1 cellular context compared by ENCODE assay signal in the genomic region with DNA sequence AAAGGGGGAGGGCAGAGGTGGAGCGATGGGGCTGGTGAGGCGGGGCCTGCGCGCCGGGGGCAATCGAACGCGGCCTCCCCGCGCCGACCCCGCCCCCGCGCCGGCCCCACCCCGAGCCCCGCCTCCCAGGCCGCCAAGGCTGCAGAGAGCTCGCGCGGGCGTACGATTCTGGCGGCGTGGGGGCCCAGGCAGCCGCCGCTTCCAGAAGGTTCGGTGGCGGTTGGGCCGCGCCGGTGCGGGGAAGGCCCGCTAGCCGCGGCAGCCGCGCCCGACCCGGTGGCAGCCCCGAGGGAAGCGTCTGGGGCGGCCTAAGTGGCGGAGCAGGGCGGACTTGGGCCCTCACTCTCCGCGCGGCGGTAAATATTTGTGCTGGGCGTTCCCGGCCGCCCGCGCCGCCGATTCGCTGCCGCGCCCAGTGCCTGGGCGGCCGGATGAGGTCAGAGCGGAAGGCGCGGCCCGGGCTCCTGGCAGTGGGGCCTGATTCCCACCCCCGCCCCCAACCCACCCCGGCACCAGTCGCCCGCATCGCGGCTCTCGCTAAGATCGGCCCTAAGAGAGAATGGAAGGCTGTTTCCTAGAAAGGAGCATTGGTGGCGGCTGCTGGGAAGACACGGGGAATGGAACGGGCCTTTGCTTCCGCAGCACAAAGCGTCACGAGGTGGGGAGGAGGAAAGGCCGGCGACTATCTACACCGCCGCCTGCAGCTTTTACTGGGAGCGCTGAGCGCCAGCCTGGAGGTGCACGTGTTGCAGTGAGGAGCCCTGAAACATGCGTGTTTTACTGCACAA.
TF ChIP-seq lines count a peak whose summit lies in the region.

A gene with protein sequence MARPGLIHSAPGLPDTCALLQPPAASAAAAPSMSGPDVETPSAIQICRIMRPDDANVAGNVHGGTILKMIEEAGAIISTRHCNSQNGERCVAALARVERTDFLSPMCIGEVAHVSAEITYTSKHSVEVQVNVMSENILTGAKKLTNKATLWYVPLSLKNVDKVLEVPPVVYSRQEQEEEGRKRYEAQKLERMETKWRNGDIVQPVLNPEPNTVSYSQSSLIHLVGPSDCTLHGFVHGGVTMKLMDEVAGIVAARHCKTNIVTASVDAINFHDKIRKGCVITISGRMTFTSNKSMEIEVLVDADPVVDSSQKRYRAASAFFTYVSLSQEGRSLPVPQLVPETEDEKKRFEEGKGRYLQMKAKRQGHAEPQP (minus strand): TSS at position 368 of the 788 bp plus-strand sequence. CDS start 368 bp downstream, outside the sequence.

TF ChIP-seq in HEK293, 187 proteins besides CTCF, POLR2A, EP300 and RAD21 (continued from another document and continues in another):
- TF ChIP-seq, protein P1, sequence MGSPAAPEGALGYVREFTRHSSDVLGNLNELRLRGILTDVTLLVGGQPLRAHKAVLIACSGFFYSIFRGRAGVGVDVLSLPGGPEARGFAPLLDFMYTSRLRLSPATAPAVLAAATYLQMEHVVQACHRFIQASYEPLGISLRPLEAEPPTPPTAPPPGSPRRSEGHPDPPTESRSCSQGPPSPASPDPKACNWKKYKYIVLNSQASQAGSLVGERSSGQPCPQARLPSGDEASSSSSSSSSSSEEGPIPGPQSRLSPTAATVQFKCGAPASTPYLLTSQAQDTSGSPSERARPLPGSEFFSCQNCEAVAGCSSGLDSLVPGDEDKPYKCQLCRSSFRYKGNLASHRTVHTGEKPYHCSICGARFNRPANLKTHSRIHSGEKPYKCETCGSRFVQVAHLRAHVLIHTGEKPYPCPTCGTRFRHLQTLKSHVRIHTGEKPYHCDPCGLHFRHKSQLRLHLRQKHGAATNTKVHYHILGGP (tag by site-specific recombination; IDR thresholded peaks at IDR 0.05): peak; percentile 84
- 0 out of 2 replicates have a peak, but pooled peaks have one; percentile 13 for TF ChIP-seq WT1 (tag by site-specific recombination; IDR thresholded peaks at IDR 0.05)
- TF ChIP-seq, protein P2, sequence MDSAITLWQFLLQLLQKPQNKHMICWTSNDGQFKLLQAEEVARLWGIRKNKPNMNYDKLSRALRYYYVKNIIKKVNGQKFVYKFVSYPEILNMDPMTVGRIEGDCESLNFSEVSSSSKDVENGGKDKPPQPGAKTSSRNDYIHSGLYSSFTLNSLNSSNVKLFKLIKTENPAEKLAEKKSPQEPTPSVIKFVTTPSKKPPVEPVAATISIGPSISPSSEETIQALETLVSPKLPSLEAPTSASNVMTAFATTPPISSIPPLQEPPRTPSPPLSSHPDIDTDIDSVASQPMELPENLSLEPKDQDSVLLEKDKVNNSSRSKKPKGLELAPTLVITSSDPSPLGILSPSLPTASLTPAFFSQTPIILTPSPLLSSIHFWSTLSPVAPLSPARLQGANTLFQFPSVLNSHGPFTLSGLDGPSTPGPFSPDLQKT (IDR thresholded peaks at IDR 0.05; ENCODE audit: borderline replicate concordance, low read depth, low read length): no peak
- TF ChIP-seq ZNF132 (tag by site-specific recombination; IDR thresholded peaks at IDR 0.05; ENCODE audit: borderline replicate concordance): no peak
- no peak for TF ChIP-seq ZNF529 (tag by site-specific recombination; IDR thresholded peaks at IDR 0.05; ENCODE audit: insufficient replicate concordance)
- no peak for TF ChIP-seq ZNF221 (tag by site-specific recombination; IDR thresholded peaks at IDR 0.05; ENCODE audit: borderline replicate concordance)
- no peak for TF ChIP-seq REPIN1 (tag by site-specific recombination; IDR thresholded peaks at IDR 0.05; ENCODE audit: low read depth)
- TF ChIP-seq ZNF670 (tag by site-specific recombination; IDR thresholded peaks at IDR 0.05; ENCODE audit: low read depth): no peak
- TF ChIP-seq ZBTB48 (tag by site-specific recombination; IDR thresholded peaks at IDR 0.05): 0 out of 2 replicates have a peak, but pooled peaks have one; percentile 33
- TF ChIP-seq, protein P3, sequence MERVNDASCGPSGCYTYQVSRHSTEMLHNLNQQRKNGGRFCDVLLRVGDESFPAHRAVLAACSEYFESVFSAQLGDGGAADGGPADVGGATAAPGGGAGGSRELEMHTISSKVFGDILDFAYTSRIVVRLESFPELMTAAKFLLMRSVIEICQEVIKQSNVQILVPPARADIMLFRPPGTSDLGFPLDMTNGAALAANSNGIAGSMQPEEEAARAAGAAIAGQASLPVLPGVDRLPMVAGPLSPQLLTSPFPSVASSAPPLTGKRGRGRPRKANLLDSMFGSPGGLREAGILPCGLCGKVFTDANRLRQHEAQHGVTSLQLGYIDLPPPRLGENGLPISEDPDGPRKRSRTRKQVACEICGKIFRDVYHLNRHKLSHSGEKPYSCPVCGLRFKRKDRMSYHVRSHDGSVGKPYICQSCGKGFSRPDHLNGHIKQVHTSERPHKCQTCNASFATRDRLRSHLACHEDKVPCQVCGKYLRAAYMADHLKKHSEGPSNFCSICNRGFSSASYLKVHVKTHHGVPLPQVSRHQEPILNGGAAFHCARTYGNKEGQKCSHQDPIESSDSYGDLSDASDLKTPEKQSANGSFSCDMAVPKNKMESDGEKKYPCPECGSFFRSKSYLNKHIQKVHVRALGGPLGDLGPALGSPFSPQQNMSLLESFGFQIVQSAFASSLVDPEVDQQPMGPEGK (tag by site-specific recombination; IDR thresholded peaks at IDR 0.05): peak; percentile 84
- no peak for TF ChIP-seq BCL11A (tag by site-specific recombination; IDR thresholded peaks at IDR 0.05; ENCODE audit: low read depth)
- no peak for TF ChIP-seq ZNF785 (tag by site-specific recombination; IDR thresholded peaks at IDR 0.05)
- TF ChIP-seq, protein P4, sequence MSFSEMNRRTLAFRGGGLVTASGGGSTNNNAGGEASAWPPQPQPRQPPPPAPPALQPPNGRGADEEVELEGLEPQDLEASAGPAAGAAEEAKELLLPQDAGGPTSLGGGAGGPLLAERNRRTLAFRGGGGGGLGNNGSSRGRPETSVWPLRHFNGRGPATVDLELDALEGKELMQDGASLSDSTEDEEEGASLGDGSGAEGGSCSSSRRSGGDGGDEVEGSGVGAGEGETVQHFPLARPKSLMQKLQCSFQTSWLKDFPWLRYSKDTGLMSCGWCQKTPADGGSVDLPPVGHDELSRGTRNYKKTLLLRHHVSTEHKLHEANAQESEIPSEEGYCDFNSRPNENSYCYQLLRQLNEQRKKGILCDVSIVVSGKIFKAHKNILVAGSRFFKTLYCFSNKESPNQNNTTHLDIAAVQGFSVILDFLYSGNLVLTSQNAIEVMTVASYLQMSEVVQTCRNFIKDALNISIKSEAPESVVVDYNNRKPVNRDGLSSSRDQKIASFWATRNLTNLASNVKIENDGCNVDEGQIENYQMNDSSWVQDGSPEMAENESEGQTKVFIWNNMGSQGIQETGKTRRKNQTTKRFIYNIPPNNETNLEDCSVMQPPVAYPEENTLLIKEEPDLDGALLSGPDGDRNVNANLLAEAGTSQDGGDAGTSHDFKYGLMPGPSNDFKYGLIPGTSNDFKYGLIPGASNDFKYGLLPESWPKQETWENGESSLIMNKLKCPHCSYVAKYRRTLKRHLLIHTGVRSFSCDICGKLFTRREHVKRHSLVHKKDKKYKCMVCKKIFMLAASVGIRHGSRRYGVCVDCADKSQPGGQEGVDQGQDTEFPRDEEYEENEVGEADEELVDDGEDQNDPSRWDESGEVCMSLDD (tag by site-specific recombination; IDR thresholded peaks at IDR 0.05): no peak
- no peak for TF ChIP-seq ZNF19 (tag by site-specific recombination; IDR thresholded peaks at IDR 0.05; ENCODE audit: low read depth)
- no peak; the same call in 1 of the 2 replicates for TF ChIP-seq GLIS1 (tag by site-specific recombination; IDR thresholded peaks at IDR 0.05)
- no peak for TF ChIP-seq IKZF3 (tag by site-specific recombination; IDR thresholded peaks at IDR 0.05)
- TF ChIP-seq, protein P5, sequence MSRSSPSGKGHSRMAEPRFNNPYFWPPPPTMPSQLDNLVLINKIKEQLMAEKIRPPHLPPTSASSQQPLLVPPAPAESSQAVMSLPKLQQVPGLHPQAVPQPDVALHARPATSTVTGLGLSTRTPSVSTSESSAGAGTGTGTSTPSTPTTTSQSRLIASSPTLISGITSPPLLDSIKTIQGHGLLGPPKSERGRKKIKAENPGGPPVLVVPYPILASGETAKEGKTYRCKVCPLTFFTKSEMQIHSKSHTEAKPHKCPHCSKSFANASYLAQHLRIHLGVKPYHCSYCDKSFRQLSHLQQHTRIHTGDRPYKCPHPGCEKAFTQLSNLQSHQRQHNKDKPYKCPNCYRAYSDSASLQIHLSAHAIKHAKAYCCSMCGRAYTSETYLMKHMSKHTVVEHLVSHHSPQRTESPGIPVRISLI (tag by site-specific recombination; IDR thresholded peaks at IDR 0.05): no peak
- no peak for TF ChIP-seq ZNF521 (tag by site-specific recombination; IDR thresholded peaks at IDR 0.05)
- TF ChIP-seq KLF7 (tag by site-specific recombination; IDR thresholded peaks at IDR 0.05; ENCODE audit: borderline replicate concordance): peak; percentile 21; the same call in 1 of the 2 replicates
- TF ChIP-seq SCRT1 (tag by site-specific recombination; IDR thresholded peaks at IDR 0.05; ENCODE audit: borderline replicate concordance): no peak
- TF ChIP-seq, protein P6, sequence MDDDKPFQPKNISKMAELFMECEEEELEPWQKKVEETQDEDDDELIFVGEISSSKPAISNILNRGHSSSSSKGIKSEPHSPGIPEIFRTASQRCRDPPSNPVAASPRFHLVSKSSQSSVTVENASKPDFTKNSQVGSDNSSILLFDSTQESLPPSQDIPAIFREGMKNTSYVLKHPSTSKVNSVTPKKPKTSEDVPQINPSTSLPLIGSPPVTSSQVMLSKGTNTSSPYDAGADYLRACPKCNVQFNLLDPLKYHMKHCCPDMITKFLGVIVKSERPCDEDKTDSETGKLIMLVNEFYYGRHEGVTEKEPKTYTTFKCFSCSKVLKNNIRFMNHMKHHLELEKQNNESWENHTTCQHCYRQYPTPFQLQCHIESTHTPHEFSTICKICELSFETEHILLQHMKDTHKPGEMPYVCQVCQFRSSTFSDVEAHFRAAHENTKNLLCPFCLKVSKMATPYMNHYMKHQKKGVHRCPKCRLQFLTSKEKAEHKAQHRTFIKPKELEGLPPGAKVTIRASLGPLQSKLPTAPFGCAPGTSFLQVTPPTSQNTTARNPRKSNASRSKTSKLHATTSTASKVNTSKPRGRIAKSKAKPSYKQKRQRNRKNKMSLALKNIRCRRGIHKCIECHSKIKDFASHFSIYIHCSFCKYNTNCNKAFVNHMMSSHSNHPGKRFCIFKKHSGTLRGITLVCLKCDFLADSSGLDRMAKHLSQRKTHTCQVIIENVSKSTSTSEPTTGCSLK (tag by site-specific recombination; IDR thresholded peaks at IDR 0.05): no peak
- TF ChIP-seq KLF10 (tag by site-specific recombination; IDR thresholded peaks at IDR 0.05): peak; percentile 94
- no peak for TF ChIP-seq ZEB2 (tag by site-specific recombination; IDR thresholded peaks at IDR 0.05)
- TF ChIP-seq ZNF114 (tag by site-specific recombination; IDR thresholded peaks at IDR 0.05): no peak
- no peak for TF ChIP-seq ZNF404 (tag by site-specific recombination; IDR thresholded peaks at IDR 0.05)
- TF ChIP-seq, protein P7, sequence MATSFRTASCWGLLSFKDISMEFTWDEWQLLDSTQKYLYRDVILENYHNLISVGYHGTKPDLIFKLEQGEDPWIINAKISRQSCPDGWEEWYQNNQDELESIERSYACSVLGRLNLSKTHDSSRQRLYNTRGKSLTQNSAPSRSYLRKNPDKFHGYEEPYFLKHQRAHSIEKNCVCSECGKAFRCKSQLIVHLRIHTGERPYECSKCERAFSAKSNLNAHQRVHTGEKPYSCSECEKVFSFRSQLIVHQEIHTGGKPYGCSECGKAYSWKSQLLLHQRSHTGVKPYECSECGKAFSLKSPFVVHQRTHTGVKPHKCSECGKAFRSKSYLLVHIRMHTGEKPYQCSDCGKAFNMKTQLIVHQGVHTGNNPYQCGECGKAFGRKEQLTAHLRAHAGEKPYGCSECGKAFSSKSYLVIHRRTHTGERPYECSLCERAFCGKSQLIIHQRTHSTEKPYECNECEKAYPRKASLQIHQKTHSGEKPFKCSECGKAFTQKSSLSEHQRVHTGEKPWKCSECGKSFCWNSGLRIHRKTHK (tag by site-specific recombination; IDR thresholded peaks at IDR 0.05): no peak
- no peak for TF ChIP-seq ZNF544 (tag by site-specific recombination; IDR thresholded peaks at IDR 0.05)
- no peak for TF ChIP-seq ZNF140 (tag by site-specific recombination; IDR thresholded peaks at IDR 0.05)
- peak; percentile 82 for TF ChIP-seq ZFHX2 (tag by site-specific recombination; conservative IDR thresholded peaks at IDR 0.05)
- TF ChIP-seq ZNF626 (tag by site-specific recombination; IDR thresholded peaks at IDR 0.05): no peak
- no peak for TF ChIP-seq ZNF701 (tag by site-specific recombination; IDR thresholded peaks at IDR 0.05)
- TF ChIP-seq, protein P8, sequence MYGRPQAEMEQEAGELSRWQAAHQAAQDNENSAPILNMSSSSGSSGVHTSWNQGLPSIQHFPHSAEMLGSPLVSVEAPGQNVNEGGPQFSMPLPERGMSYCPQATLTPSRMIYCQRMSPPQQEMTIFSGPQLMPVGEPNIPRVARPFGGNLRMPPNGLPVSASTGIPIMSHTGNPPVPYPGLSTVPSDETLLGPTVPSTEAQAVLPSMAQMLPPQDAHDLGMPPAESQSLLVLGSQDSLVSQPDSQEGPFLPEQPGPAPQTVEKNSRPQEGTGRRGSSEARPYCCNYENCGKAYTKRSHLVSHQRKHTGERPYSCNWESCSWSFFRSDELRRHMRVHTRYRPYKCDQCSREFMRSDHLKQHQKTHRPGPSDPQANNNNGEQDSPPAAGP (tag by site-specific recombination; IDR thresholded peaks at IDR 0.05): no peak; the same call in 1 of the 2 replicates
- no peak for TF ChIP-seq ZNF837 (tag by site-specific recombination; IDR thresholded peaks at IDR 0.05)
- TF ChIP-seq ZNF558 (tag by site-specific recombination; IDR thresholded peaks at IDR 0.05): no peak
- TF ChIP-seq ZNF175 (tag by site-specific recombination; IDR thresholded peaks at IDR 0.05): no peak
- no peak for TF ChIP-seq ZNF830 (tag by site-specific recombination; IDR thresholded peaks at IDR 0.05; ENCODE audit: low read depth)
- TF ChIP-seq, protein P9, sequence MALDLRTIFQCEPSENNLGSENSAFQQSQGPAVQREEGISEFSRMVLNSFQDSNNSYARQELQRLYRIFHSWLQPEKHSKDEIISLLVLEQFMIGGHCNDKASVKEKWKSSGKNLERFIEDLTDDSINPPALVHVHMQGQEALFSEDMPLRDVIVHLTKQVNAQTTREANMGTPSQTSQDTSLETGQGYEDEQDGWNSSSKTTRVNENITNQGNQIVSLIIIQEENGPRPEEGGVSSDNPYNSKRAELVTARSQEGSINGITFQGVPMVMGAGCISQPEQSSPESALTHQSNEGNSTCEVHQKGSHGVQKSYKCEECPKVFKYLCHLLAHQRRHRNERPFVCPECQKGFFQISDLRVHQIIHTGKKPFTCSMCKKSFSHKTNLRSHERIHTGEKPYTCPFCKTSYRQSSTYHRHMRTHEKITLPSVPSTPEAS (tag by site-specific recombination; IDR thresholded peaks at IDR 0.05): no peak
- TF ChIP-seq ZNF416 (tag by site-specific recombination; IDR thresholded peaks at IDR 0.05): no peak
- peak; percentile 51; the same call in 1 of the 2 replicates for TF ChIP-seq EGR2 (tag by site-specific recombination; IDR thresholded peaks at IDR 0.05; ENCODE audit: low read depth)
- peak; percentile 55; the same call in 1 of the 2 replicates for TF ChIP-seq SP2 (tag by site-specific recombination; IDR thresholded peaks at IDR 0.05)
- no peak for TF ChIP-seq ZNF571 (tag by site-specific recombination; IDR thresholded peaks at IDR 0.05)
- no peak for TF ChIP-seq ZNF768 (tag by site-specific recombination; IDR thresholded peaks at IDR 0.05)
- no peak for TF ChIP-seq SALL2 (tag by site-specific recombination; IDR thresholded peaks at IDR 0.05; ENCODE audit: borderline replicate concordance)
- TF ChIP-seq, protein P10, sequence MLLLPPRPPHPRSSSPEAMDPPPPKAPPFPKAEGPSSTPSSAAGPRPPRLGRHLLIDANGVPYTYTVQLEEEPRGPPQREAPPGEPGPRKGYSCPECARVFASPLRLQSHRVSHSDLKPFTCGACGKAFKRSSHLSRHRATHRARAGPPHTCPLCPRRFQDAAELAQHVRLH (tag by site-specific recombination; IDR thresholded peaks at IDR 0.05): no peak
- TF ChIP-seq ZNF585B (tag by site-specific recombination; IDR thresholded peaks at IDR 0.05): no peak
